Comparison of ENCODE assay signal across 8 cellular contexts in genomic region chr19:45103200-45103624, GRCh38. TPM values are rescaled to one million over a fixed set of nuclear protein-coding genes. Genes with fewer than 3 reads are reported as not detected.
A peak's percentile ranks its signal among the peaks of the same experiment; 100 is the strongest.
DNase-seq lines count a peak whose midpoint lies in the region; ATAC-seq, FAIRE-seq and TF ChIP-seq lines count a peak whose summit lies in the region.

No MANE protein-coding gene starts in this region.

- peaks cover 90% of the 10 kb centered on the region for H4K20me1 ChIP-seq in SK-N-SH (ENCODE audit: insufficient read depth)

- no peak overlapping the region for H2AFZ ChIP-seq in SK-N-SH (ENCODE audit: low read depth)

- no peaks in the 10 kb centered on the region for H3K27me3 Mint-ChIP-seq in CD8-positive, alpha-beta memory T cell
- H3K27me3 Mint-ChIP-seq in naive thymus-derived CD4-positive, alpha-beta T cell = no peaks in the 10 kb centered on the region
- no peaks in the 10 kb centered on the region for H3K27me3 Mint-ChIP-seq in HFFc6 (ENCODE audit: insufficient read depth)

- peak overlapping the region in 6 of 7 donors; percentile 63 to 88 (median 71) for H3K4me3 Mint-ChIP-seq in CD8-positive, alpha-beta memory T cell
- peak overlapping the region; percentile 40 to 85 (median 72) for H3K4me3 Mint-ChIP-seq in naive thymus-derived CD4-positive, alpha-beta T cell
- H3K4me3 Mint-ChIP-seq in HFFc6 = no peak overlapping the region

- no peaks in the 10 kb centered on the region for H3K36me3 ChIP-seq in CD8-positive, alpha-beta memory T cell (ENCODE audit: insufficient read depth, low read length)
- H3K36me3 ChIP-seq in bronchial epithelial cell (ENCODE audit: control insufficient read depth, insufficient read depth, low read length) (peaks cover 1% of the 10 kb centered on the region), SK-N-SH (replicated peaks in 1 of 2; ENCODE audit: control insufficient read depth in 1 of 2, insufficient read depth in 2 of 2, low read length in 1 of 2) (no peaks in the 10 kb centered on the region)
- peaks cover 0 to 7% (median 0%) of the 10 kb centered on the region in 3 experiments for H3K36me3 ChIP-seq in naive thymus-derived CD4-positive, alpha-beta T cell (ENCODE audit: control insufficient read depth in 2 of 3, insufficient read depth in 3 of 3, low read length in 3 of 3)

- no peak for TF ChIP-seq RAD21 in SK-N-SH (IDR thresholded peaks at IDR 0.05; ENCODE audit: low read length)

- peaks cover 49 to 73% (median 64%) of the 10 kb centered on the region in 3 donors for H3K4me1 Mint-ChIP-seq in CD8-positive, alpha-beta memory T cell
- H3K4me1 Mint-ChIP-seq in naive thymus-derived CD4-positive, alpha-beta T cell = peaks cover 35 to 80% (median 65%) of the 10 kb centered on the region in 7 donors
- H3K4me1 Mint-ChIP-seq in HFFc6 (ENCODE audit: low read depth) = peaks cover 29% of the 10 kb centered on the region

- H3K9me3 Mint-ChIP-seq in CD8-positive, alpha-beta memory T cell = no peaks in the 10 kb centered on the region
- H3K9me3 Mint-ChIP-seq in naive thymus-derived CD4-positive, alpha-beta T cell = no peaks in the 10 kb centered on the region
- H3K9me3 Mint-ChIP-seq in HFFc6 = no peaks in the 10 kb centered on the region

- H3K4me1 ChIP-seq in CD8-positive, alpha-beta memory T cell (ENCODE audit: insufficient read depth, low read length) = peaks cover 42% of the 10 kb centered on the region
- H3K4me1 ChIP-seq in naive thymus-derived CD4-positive, alpha-beta T cell (ENCODE audit: control insufficient read depth in 2 of 2, insufficient read depth in 2 of 2, low read length in 2 of 2) = peaks cover 24 to 35% of the 10 kb centered on the region in 2 donors
- H3K4me1 ChIP-seq in SK-N-SH (ENCODE audit: control insufficient read depth in 1 of 2, insufficient read depth in 2 of 2, low read depth in 1 of 2, low read length in 1 of 2) = peaks cover 9 to 22% of the 10 kb centered on the region in 2 experiments; a peak in 3 of 4 replicates

- intact Hi-C loops in naive thymus-derived CD4-positive, alpha-beta T cell (cut with micrococcal nuclease) = loop anchor here in 1 of 2 donors (1.0 kb wide), 4 partner anchors 11 to 84 kb away; no protein-coding TSS in a partner anchor

- POLR2A ChIA-PET in CD8-positive, alpha-beta memory T cell (lab: Charles Lee) = interaction anchor here (0.5 to 2.3 kb wide), 4 partner anchors 11 to 76 kb away, joined by 3 to 20 read pairs (median 4); partner anchors contain the start of genes BLOC1S3 and PPP1R37
- POLR2A ChIA-PET in naive thymus-derived CD4-positive, alpha-beta T cell (lab: Charles Lee) = interaction anchor here (1.0 to 3.8 kb wide), 5 partner anchors 8 to 75 kb away, joined by 3 to 22 read pairs (median 3); partner anchors contain the start of genes BLOC1S3 and PPP1R37
- POLR2A ChIA-PET in SK-N-SH (lab: Yijun Ruan, JAX) = interaction anchor here (0.5 to 0.8 kb wide), 2 partner anchors 11 to 40 kb away, joined by 3 to 4 read pairs; partner anchors contain the start of gene PPP1R37

- H3K9me3 ChIP-seq in CD8-positive, alpha-beta memory T cell (ENCODE audit: low read length) = no peaks in the 10 kb centered on the region
- no peaks in the 10 kb centered on the region for H3K9me3 ChIP-seq in naive thymus-derived CD4-positive, alpha-beta T cell (ENCODE audit: control insufficient read depth in 2 of 3, low read length in 3 of 3)
- no peaks in the 10 kb centered on the region for H3K9me3 ChIP-seq in SK-N-SH

- peak overlapping the region in 7 of 8 donors; percentile 28 to 88 (median 77) for H3K27ac Mint-ChIP-seq in CD8-positive, alpha-beta memory T cell
- peak overlapping the region in 7 of 9 donors; percentile 65 to 88 (median 72) for H3K27ac Mint-ChIP-seq in naive thymus-derived CD4-positive, alpha-beta T cell
- no peak overlapping the region for H3K27ac Mint-ChIP-seq in HFFc6

- no peak overlapping the region for H3K27ac ChIP-seq in CD8-positive, alpha-beta memory T cell (ENCODE audit: low read depth, low read length)
- peak overlapping the region; percentile 68 for H3K27ac ChIP-seq in naive thymus-derived CD4-positive, alpha-beta T cell (ENCODE audit: low read depth, low read length)
- H3K27ac ChIP-seq in SK-N-SH (ENCODE audit: low read depth in 2 of 2, low read length in 1 of 2) = no peak overlapping the region

- FAIRE-seq in bronchial epithelial cell (lab: Jason Lieb, UNC) = peak; percentile 91

- TF ChIP-seq CTCF in bronchial epithelial cell (IDR thresholded peaks at IDR 0.05; ENCODE audit: insufficient read depth, low read length, severe bottlenecking) (no peak), SK-N-SH (IDR thresholded peaks at IDR 0.05) (no peak), HFFc6 (IDR thresholded peaks at IDR 0.05) (no peak)

- no peaks in the 10 kb centered on the region for H3K27me3 ChIP-seq in CD8-positive, alpha-beta memory T cell (ENCODE audit: insufficient read depth, low read length, poor library complexity, severe bottlenecking)
- H3K27me3 ChIP-seq in bronchial epithelial cell (ENCODE audit: control insufficient read depth, insufficient read depth, low read length) (no peaks in the 10 kb centered on the region), SK-N-SH (ENCODE audit: insufficient read depth) (no peaks in the 10 kb centered on the region)
- no peaks in the 10 kb centered on the region for H3K27me3 ChIP-seq in naive thymus-derived CD4-positive, alpha-beta T cell (ENCODE audit: control insufficient read depth in 2 of 2, insufficient read depth in 2 of 2, low read length in 2 of 2)

- H3K4me2 ChIP-seq in SK-N-SH = no peak overlapping the region

- ATAC-seq in naive thymus-derived CD4-positive, alpha-beta T cell = peak; percentile 90

- WGBS in SK-N-SH (ENCODE audit: low lambda C conversion rate) = 83% methylated on average over 16 of the region's 19 CpGs

- peak overlapping the region; percentile 45 for H3K4me3 ChIP-seq in CD8-positive, alpha-beta memory T cell (ENCODE audit: low read length)
- no peak overlapping the region for H3K4me3 ChIP-seq in bronchial epithelial cell (ENCODE audit: low read depth, low read length)
- peak overlapping the region; percentile 58 for H3K4me3 ChIP-seq in naive thymus-derived CD4-positive, alpha-beta T cell (ENCODE audit: low read length)
- H3K4me3 ChIP-seq in SK-N-SH (ENCODE audit: low read depth in 2 of 2, low read length in 1 of 2) = no peak overlapping the region

- peaks cover 95% of the 10 kb centered on the region for H3K79me2 ChIP-seq in SK-N-SH (ENCODE audit: insufficient read depth)

- H3K9me2 ChIP-seq in SK-N-SH = no peaks in the 10 kb centered on the region

- no peak for TF ChIP-seq EP300 in SK-N-SH (IDR thresholded peaks at IDR 0.05; ENCODE audit: borderline replicate concordance in 1 of 2, low read depth in 1 of 2, low read length in 1 of 2)

- H3F3A ChIP-seq in SK-N-SH (replicated peaks; ENCODE audit: insufficient read depth) = peaks cover 6% of the 10 kb centered on the region

- H3K9ac ChIP-seq in SK-N-SH = no peak overlapping the region

- peaks cover 0 to 5% (median 2%) of the 10 kb centered on the region in 3 donors for H3K36me3 Mint-ChIP-seq in CD8-positive, alpha-beta memory T cell
- H3K36me3 Mint-ChIP-seq in naive thymus-derived CD4-positive, alpha-beta T cell = no peaks in the 10 kb centered on the region
- peaks cover 7% of the 10 kb centered on the region; the same call in 1 of the 2 replicates for H3K36me3 Mint-ChIP-seq in HFFc6 (ENCODE audit: low read depth)

- CTCF ChIA-PET in CD8-positive, alpha-beta memory T cell (lab: Charles Lee) = interaction anchor here (0.9 to 4.6 kb wide), 8 partner anchors 10 to 75 kb away, joined by 3 to 22 read pairs (median 5); partner anchors contain the start of genes BLOC1S3, PPP1R37 and TRAPPC6A
- CTCF ChIA-PET in naive thymus-derived CD4-positive, alpha-beta T cell (lab: Charles Lee) = interaction anchor here (1.1 to 2.6 kb wide), 4 partner anchors 9 to 50 kb away, joined by 5 to 17 read pairs (median 7); no protein-coding TSS in a partner anchor
- CTCF ChIA-PET in SK-N-SH (lab: Yijun Ruan, JAX) = interaction anchor here (0.7 to 1.1 kb wide), 2 partner anchors 11 to 49 kb away, joined by 3 read pairs; partner anchors contain the start of gene PPP1R37

- DNase-seq in CD8-positive, alpha-beta memory T cell = peak; percentile 20 to 75 (median 30)
- DNase-seq in NCI-H2171 (lab: John Stamatoyannopoulos, UW) (peak; percentile 76), bronchial epithelial cell (ENCODE audit: low read depth) (no peak), LoVo (ENCODE audit: low spot score) (no peak), NCI-H128 (lab: John Stamatoyannopoulos, UW; ENCODE audit: unreplicated experiment) (no peak), SK-N-SH (no peak), HFFc6 (no peak)
- peak in 8 of 9 donors; percentile 25 to 66 (median 50) for DNase-seq in naive thymus-derived CD4-positive, alpha-beta T cell

RNA-seq across cellular contexts. Expression of gene PPP1R37, which starts 10.2 kb away (rescaled TPM):
- total RNA-seq in CD8-positive, alpha-beta memory T cell = 10 to 100 TPM; 17.8 to 18.3 TPM
- polyA plus RNA-seq in CD8-positive, alpha-beta memory T cell = 0.79 TPM
- 19.2 and 19.5 TPM in 2 replicates for total RNA-seq in bronchial epithelial cell
- 10 to 100 TPM; 20.0 to 28.3 (median 21.9) TPM for total RNA-seq in naive thymus-derived CD4-positive, alpha-beta T cell
- polyA plus RNA-seq in naive thymus-derived CD4-positive, alpha-beta T cell = 1 to 10 TPM; 1.4 to 1.5 TPM
- 19.3 and 24.4 TPM in 2 replicates for polyA plus RNA-seq in SK-N-SH (2012; rRNA removed)
- polyA plus RNA-seq in SK-N-SH (2012; cell fraction: cytosol; rRNA removed) = 9.4 and 14.2 TPM in 2 replicates
- polyA plus RNA-seq in SK-N-SH (2012; cell fraction: nucleus; rRNA removed) = 53.9 and 70.9 TPM in 2 replicates
- total RNA-seq in HFFc6 (2021; fragmentation: NEBNext Ultra II Directional; extraction: Animal tissue kit (Norgen Biotek cat#: 25700)) = 10 to 100 TPM; 20.4 to 27.4 (median 21.6) TPM

RNA-seq across cellular contexts. Expression of gene GEMIN7, which starts 24.2 kb away (rescaled TPM):
- 10 to 100 TPM; 51.6 TPM for total RNA-seq in CD8-positive, alpha-beta memory T cell
- polyA plus RNA-seq in CD8-positive, alpha-beta memory T cell = 93.5 TPM
- total RNA-seq in bronchial epithelial cell = 21.3 and 23.2 TPM in 2 replicates
- 10 to 100 TPM in 4 of 5 experiments, 1 to 10 TPM in 1; 4.9 to 31.6 (median 16.6) TPM for total RNA-seq in naive thymus-derived CD4-positive, alpha-beta T cell
- 10 to 100 TPM; 46.3 to 65.5 TPM for polyA plus RNA-seq in naive thymus-derived CD4-positive, alpha-beta T cell
- polyA plus RNA-seq in SK-N-SH (2012; rRNA removed) = 24.2 and 28.7 TPM in 2 replicates
- polyA plus RNA-seq in SK-N-SH (2012; cell fraction: cytosol; rRNA removed) = 14.5 and 19.1 TPM in 2 replicates
- polyA plus RNA-seq in SK-N-SH (2012; cell fraction: nucleus; rRNA removed) = 16.1 and 16.5 TPM in 2 replicates
- 10 to 100 TPM; 34.3 to 43.4 (median 39.0) TPM for total RNA-seq in HFFc6 (2021; fragmentation: NEBNext Ultra II Directional; extraction: Animal tissue kit (Norgen Biotek cat#: 25700))

RNA-seq across cellular contexts. Expression of gene ZNF296, which starts 26.9 kb away (rescaled TPM):
- total RNA-seq in CD8-positive, alpha-beta memory T cell = 1 to 10 TPM; 7.9 to 8.5 TPM
- polyA plus RNA-seq in CD8-positive, alpha-beta memory T cell = 6.7 TPM
- under 0.01 and 0.51 TPM in 2 replicates for total RNA-seq in bronchial epithelial cell
- total RNA-seq in naive thymus-derived CD4-positive, alpha-beta T cell = 1 to 10 TPM in 3 of 5 experiments, under 1 TPM in 2; 0.57 to 3.6 (median 2.2) TPM
- polyA plus RNA-seq in naive thymus-derived CD4-positive, alpha-beta T cell = 1 to 10 TPM; 1.1 to 1.2 TPM
- 0.16 and 0.21 TPM in 2 replicates for polyA plus RNA-seq in SK-N-SH (2012; rRNA removed)
- polyA plus RNA-seq in SK-N-SH (2012; cell fraction: cytosol; rRNA removed) = 0.06 and 0.12 TPM in 2 replicates
- 2.1 and 2.8 TPM in 2 replicates for polyA plus RNA-seq in SK-N-SH (2012; cell fraction: nucleus; rRNA removed)
- under 1 TPM; 0.57 to 0.87 (median 0.65) TPM for total RNA-seq in HFFc6 (2021; fragmentation: NEBNext Ultra II Directional; extraction: Animal tissue kit (Norgen Biotek cat#: 25700))

RNA-seq across cellular contexts. Expression of gene NKPD1, which starts 57.6 kb away (rescaled TPM):
- total RNA-seq in CD8-positive, alpha-beta memory T cell = under 1 TPM; 0.13 to 0.18 TPM
- polyA plus RNA-seq in CD8-positive, alpha-beta memory T cell = 0.20 TPM
- 0.53 and 1.0 TPM in 2 replicates for total RNA-seq in bronchial epithelial cell
- total RNA-seq in naive thymus-derived CD4-positive, alpha-beta T cell = 1 to 10 TPM in 1 of 5 experiments, under 1 TPM in 4; 0.07 to 1.2 (median 0.73) TPM
- under 1 TPM; 0.41 to 0.60 TPM for polyA plus RNA-seq in naive thymus-derived CD4-positive, alpha-beta T cell
- polyA plus RNA-seq in SK-N-SH (2012; rRNA removed) = 0.06 and 0.12 TPM in 2 replicates
- polyA plus RNA-seq in SK-N-SH (2012; cell fraction: cytosol; rRNA removed) = 0.03 and 0.04 TPM in 2 replicates
- 0.97 and 1.9 TPM in 2 replicates for polyA plus RNA-seq in SK-N-SH (2012; cell fraction: nucleus; rRNA removed)
- under 1 TPM in 5 of 6 experiments, not detected in 1; 0.07 to 0.17 (median 0.07) TPM for total RNA-seq in HFFc6 (2021; fragmentation: NEBNext Ultra II Directional; extraction: Animal tissue kit (Norgen Biotek cat#: 25700))

Comparison
In these comparisons a context has a peak if more than half of its experiments do, and no peak if none do; other contexts are left out.
1. DNase-seq: peak in CD8-positive, alpha-beta memory T cell (5 of 5), NCI-H2171 (single experiment) and naive thymus-derived CD4-positive, alpha-beta T cell (8 of 9); none in bronchial epithelial cell (single experiment), LoVo (single experiment), NCI-H128 (single experiment), SK-N-SH (single experiment) and HFFc6 (single experiment).
2. H3K4me3 ChIP-seq: peak in CD8-positive, alpha-beta memory T cell (single experiment) and naive thymus-derived CD4-positive, alpha-beta T cell (single experiment); none in bronchial epithelial cell (single experiment) and SK-N-SH (0 of 2).